Comparison of ENCODE assay signal across 8 cellular contexts in genomic region chr10:21724695-21725371, GRCh38.
DNase-seq lines count a peak whose midpoint lies in the region; ATAC-seq and TF ChIP-seq lines count a peak whose summit lies in the region.

No MANE protein-coding gene starts in this region.

- H3K9ac ChIP-seq in BLaER1 treated with 17β-estradiol and CSF1 and Interleukin-3, amounts not matched to agents 10 nM and 100 nM: no peak overlapping the region

- H3K36me3 Mint-ChIP-seq in endothelial cell (ENCODE audit: low read depth, unreplicated experiment): no peaks in the 10 kb centered on the region

- peaks cover 16 to 32% (median 23%) of the 10 kb centered on the region in 10 experiments for H3K4me1 ChIP-seq in BLaER1 treated with 17β-estradiol and CSF1 and Interleukin-3, amounts not matched to agents 10 nM and 100 nM
- H3K4me1 ChIP-seq in mucosa of descending colon (ENCODE audit: low read depth) (peaks cover 26% of the 10 kb centered on the region), uterus (peaks cover 0 to 8% of the 10 kb centered on the region in 2 donors)

- TF ChIP-seq POLR2A in uterus (IDR thresholded peaks at IDR 0.05): no peak

- peaks cover 0 to 91% (median 0%) of the 10 kb centered on the region in 11 experiments; a peak in 7 of 22 replicates for H4K20me1 ChIP-seq in BLaER1 treated with 17β-estradiol and CSF1 and Interleukin-3, amounts not matched to agents 10 nM and 100 nM

- H3K27me3 ChIP-seq in BLaER1 treated with 17β-estradiol and CSF1 and Interleukin-3, amounts not matched to agents 10 nM and 100 nM: peaks cover 0 to 28% (median 0%) of the 10 kb centered on the region in 11 experiments; a peak in 3 of 22 replicates
- H3K27me3 ChIP-seq in uterus: no peaks in the 10 kb centered on the region

- peak overlapping the region; percentile 9 for H3K27ac Mint-ChIP-seq in endothelial cell (ENCODE audit: unreplicated experiment)

- peak; percentile 63 for DNase-seq in NCI-H2081 treated with DMSO at 0.1 percent for 48 hours (lab: John Stamatoyannopoulos, UW)
- DNase-seq in T1000 (lab: John Stamatoyannopoulos, UW): peak; percentile 86
- peak; percentile 30 for DNase-seq in endothelial cell (ENCODE audit: low spot score)
- peak in 2 of 3 donors; percentile 61 to 96 for DNase-seq in mucosa of descending colon
- peak; percentile 88 to 97 for DNase-seq in uterus

- TF ChIP-seq CTCF in endothelial cell (IDR thresholded peaks at IDR 0.05; ENCODE audit: unreplicated experiment) (no peak), mucosa of descending colon (IDR thresholded peaks at IDR 0.05) (no peak), uterus (IDR thresholded peaks at IDR 0.05) (no peak)

- H3K27ac ChIP-seq in BLaER1 treated with 17β-estradiol and CSF1 and Interleukin-3, amounts not matched to agents 10 nM and 100 nM: peak overlapping the region in 2 of 11 experiments; percentile 0 to 12; a peak in 1 of 22 replicates
- peak overlapping the region; percentile 48 to 77 for H3K27ac ChIP-seq in uterus

- intact Hi-C loops in mucosa of descending colon (cut with DNase I, micrococcal nuclease) (loop anchor here in 1 of 2 donors (10.0 kb wide), 1 partner anchor 230 kb away; no protein-coding TSS in a partner anchor), uterus (cut with DNase I; ENCODE audit: low total_unique reads) (no loop called here)

- H3K36me3 ChIP-seq in BLaER1 treated with 17β-estradiol and CSF1 and Interleukin-3, amounts not matched to agents 10 nM and 100 nM: peaks cover 22 to 75% (median 33%) of the 10 kb centered on the region in 11 experiments
- no peaks in the 10 kb centered on the region for H3K36me3 ChIP-seq in mucosa of descending colon (ENCODE audit: low read depth)
- H3K36me3 ChIP-seq in uterus: no peaks in the 10 kb centered on the region

- ATAC-seq in GM18861 (IDR thresholded peaks at IDR 0.05; ENCODE audit: unreplicated experiment) (peak; percentile 95), HG03097 (IDR thresholded peaks at IDR 0.05; ENCODE audit: low FRiP score, unreplicated experiment) (peak; percentile 83), mucosa of descending colon (peak; percentile 87)

- H3K4me3 ChIP-seq in BLaER1 treated with 17β-estradiol and CSF1 and Interleukin-3, amounts not matched to agents 10 nM and 100 nM: no peak overlapping the region
- no peak overlapping the region for H3K4me3 ChIP-seq in mucosa of descending colon
- no peak overlapping the region for H3K4me3 ChIP-seq in uterus

- peaks cover 0 to 7% (median 0%) of the 10 kb centered on the region in 11 experiments; a peak in 2 of 22 replicates for H3K9me3 ChIP-seq in BLaER1 treated with 17β-estradiol and CSF1 and Interleukin-3, amounts not matched to agents 10 nM and 100 nM (replicated peaks in 1 of 11)
- H3K9me3 ChIP-seq in mucosa of descending colon (no peaks in the 10 kb centered on the region), uterus (no peaks in the 10 kb centered on the region)

- no peaks in the 10 kb centered on the region for H3K9me3 Mint-ChIP-seq in endothelial cell (ENCODE audit: unreplicated experiment)

- H3K27me3 Mint-ChIP-seq in endothelial cell (ENCODE audit: unreplicated experiment): no peaks in the 10 kb centered on the region

- H3K4me1 Mint-ChIP-seq in endothelial cell (ENCODE audit: unreplicated experiment): peaks cover 35% of the 10 kb centered on the region

- H3K4me3 Mint-ChIP-seq in endothelial cell (ENCODE audit: unreplicated experiment): no peak overlapping the region

- peak overlapping the region; percentile 20 to 71 (median 52) for H3K4me2 ChIP-seq in BLaER1 treated with 17β-estradiol and CSF1 and Interleukin-3, amounts not matched to agents 10 nM and 100 nM

Comparison
In these comparisons a context has a peak if more than half of its experiments do, and no peak if none do; other contexts are left out.
1. DNase-seq: peak in every context shown above with its lines; median percentile 92 in uterus; 86 in T1000; 78 in mucosa of descending colon; 63 in NCI-H2081 treated with DMSO at 0.1 percent for 48 hours; 30 in endothelial cell.